33 cellular contexts compared by ENCODE assay signal in genomic region chr19:38911388-38912004, GRCh38. TPM values are rescaled to one million over a fixed set of nuclear protein-coding genes. Genes with fewer than 3 reads are reported as not detected.
"Had no signal": no experiment of that assay in that cellular context is flagged by ENCODE, and none has a peak within 500 bp of the region (broad histone marks: within the 10 kb centered on the region; RNA-seq: fewer than 3 reads in every experiment).

No MANE protein-coding gene starts in this region.

- H3K36me3 ChIP-seq: uterus had no signal

- ATAC-seq: activated naive CD8-positive, alpha-beta T cell treated with anti-CD3 and anti-CD28 coated beads, Interleukin-2, amount 50 U/mL, for 24 hours; gastrocnemius medialis; left ventricle myocardium superior; T-helper 17 cell had no signal

- FAIRE-seq: bronchial epithelial cell, endometrium, islet of Langerhans had no signal

- H3K27ac ChIP-seq: gastrocnemius medialis, parathyroid adenoma, right atrium auricular region, spleen, uterus, WERI-Rb-1 had no signal

- H3K4me3 Mint-ChIP-seq: activated CD4-positive, alpha-beta memory T cell treated with anti-CD3 and anti-CD28 coated beads, Interleukin-2, amount 10 ng/mL, durations not matched to agents 7 days and 5 days; activated CD4-positive, alpha-beta T cell treated with anti-CD3 and anti-CD28 coated beads, Interleukin-2, amount 10 ng/mL, durations not matched to agents 7 days and 5 days; activated naive CD8-positive, alpha-beta T cell treated with anti-CD3 and anti-CD28 coated beads, Interleukin-2, amount 50 U/mL, for 24 hours; activated T-cell treated with anti-CD3 and anti-CD28 coated beads, Interleukin-2, amount 50 U/mL, for 24 hours; central memory CD8-positive, alpha-beta T cell; dendritic cell treated with granulocyte-macrophage colony-stimulating factor and Interleukin-4, amounts not matched to agents 40 ng/mL and 50 ng/mL, for 4 days; naive B cell; nephron progenitor cell; stimulated activated naive CD8-positive, alpha-beta T cell treated with anti-CD3 and anti-CD28 coated beads, Interleukin-15, Interleukin-2, amounts not matched to agents 100 ng/mL and 50 ng/mL, for 24 hours; T-helper 17 cell; type B pancreatic cell had no signal

- H3K4me3 ChIP-seq: gastrocnemius medialis, right atrium auricular region, spleen, uterus had no signal

- H3K27ac Mint-ChIP-seq: activated CD4-positive, alpha-beta memory T cell treated with anti-CD3 and anti-CD28 coated beads, Interleukin-2, amount 10 ng/mL, durations not matched to agents 7 days and 5 days; activated CD4-positive, alpha-beta T cell treated with anti-CD3 and anti-CD28 coated beads, Interleukin-2, amount 10 ng/mL, durations not matched to agents 7 days and 5 days; activated naive CD8-positive, alpha-beta T cell treated with anti-CD3 and anti-CD28 coated beads, Interleukin-2, amount 50 U/mL, for 24 hours; dendritic cell treated with granulocyte-macrophage colony-stimulating factor and Interleukin-4, amounts not matched to agents 40 ng/mL and 50 ng/mL, for 4 days; naive B cell; nephron progenitor cell; stimulated activated naive CD8-positive, alpha-beta T cell treated with anti-CD3 and anti-CD28 coated beads, Interleukin-15, Interleukin-2, amounts not matched to agents 100 ng/mL and 50 ng/mL, for 24 hours; T-helper 17 cell; type B pancreatic cell had no signal

- H3K27me3 ChIP-seq: gastrocnemius medialis, right atrium auricular region had no signal

- H3K4me1 ChIP-seq: gastrocnemius medialis, parathyroid adenoma, spleen, uterus had no signal

- DNase-seq: activated CD4-positive, alpha-beta memory T cell treated with anti-CD3 and anti-CD28 coated beads, Interleukin-2, amount 10 ng/mL, durations not matched to agents 7 days and 5 days; activated CD4-positive, alpha-beta T cell treated with anti-CD3 and anti-CD28 coated beads, Interleukin-2, amount 10 ng/mL, durations not matched to agents 7 days and 5 days; activated CD4-positive, CD25-positive, alpha-beta regulatory T cell treated with anti-CD3 and anti-CD28 coated beads, Interleukin-2, amount 50 U/mL, for 72 hours; activated CD8-positive, alpha-beta memory T cell treated with anti-CD3 and anti-CD28 coated beads, Interleukin-2, amount 50 U/mL, for 48 hours; activated gamma-delta T cell; activated naive CD4-positive, alpha-beta T cell treated with anti-CD3 and anti-CD28 coated beads, Interleukin-2, amount 50 U/mL, for 16 hours; activated naive CD8-positive, alpha-beta T cell treated with anti-CD3 and anti-CD28 coated beads, Interleukin-2, amount 50 U/mL, for 24 hours; activated T-cell treated with anti-CD3 and anti-CD28 coated beads, Interleukin-2, amount 50 U/mL, for 24 hours; amygdala; effector CD4-positive, alpha-beta T cell; gastrocnemius medialis; hypothalamus; left ventricle myocardium superior; naive B cell; nephron progenitor cell; spleen; SW 1271; T-helper 17 cell; T1000; uterus; WERI-Rb-1 had no signal

- H3K4me1 Mint-ChIP-seq: nephron progenitor cell had no signal

- H3K9ac ChIP-seq: parathyroid adenoma had no signal

- H3K9me3 Mint-ChIP-seq: activated CD4-positive, alpha-beta memory T cell treated with anti-CD3 and anti-CD28 coated beads, Interleukin-2, amount 10 ng/mL, durations not matched to agents 7 days and 5 days; activated CD4-positive, alpha-beta T cell treated with anti-CD3 and anti-CD28 coated beads, Interleukin-2, amount 10 ng/mL, durations not matched to agents 7 days and 5 days; activated naive CD8-positive, alpha-beta T cell treated with anti-CD3 and anti-CD28 coated beads, Interleukin-2, amount 50 U/mL, for 24 hours; activated T-cell treated with anti-CD3 and anti-CD28 coated beads, Interleukin-2, amount 50 U/mL, for 24 hours; central memory CD8-positive, alpha-beta T cell; dendritic cell treated with granulocyte-macrophage colony-stimulating factor and Interleukin-4, amounts not matched to agents 40 ng/mL and 50 ng/mL, for 4 days; naive B cell; nephron progenitor cell; stimulated activated naive CD8-positive, alpha-beta T cell treated with anti-CD3 and anti-CD28 coated beads, Interleukin-15, Interleukin-2, amounts not matched to agents 100 ng/mL and 50 ng/mL, for 24 hours; type B pancreatic cell had no signal

- H3K9me3 ChIP-seq: gastrocnemius medialis, right atrium auricular region, spleen, uterus had no signal

- H3K27me3 Mint-ChIP-seq: activated CD4-positive, alpha-beta memory T cell treated with anti-CD3 and anti-CD28 coated beads, Interleukin-2, amount 10 ng/mL, durations not matched to agents 7 days and 5 days; activated CD4-positive, alpha-beta T cell treated with anti-CD3 and anti-CD28 coated beads, Interleukin-2, amount 10 ng/mL, durations not matched to agents 7 days and 5 days; activated naive CD8-positive, alpha-beta T cell treated with anti-CD3 and anti-CD28 coated beads, Interleukin-2, amount 50 U/mL, for 24 hours; activated T-cell treated with anti-CD3 and anti-CD28 coated beads, Interleukin-2, amount 50 U/mL, for 24 hours; central memory CD8-positive, alpha-beta T cell; dendritic cell treated with granulocyte-macrophage colony-stimulating factor and Interleukin-4, amounts not matched to agents 40 ng/mL and 50 ng/mL, for 4 days; naive B cell; stimulated activated naive CD8-positive, alpha-beta T cell treated with anti-CD3 and anti-CD28 coated beads, Interleukin-15, Interleukin-2, amounts not matched to agents 100 ng/mL and 50 ng/mL, for 24 hours; T-helper 17 cell; type B pancreatic cell had no signal

RNA-seq across cellular contexts. Expression of gene CCER2, which starts 0.5 kb away (rescaled TPM):
- total RNA-seq: bronchial epithelial cell, epithelial cell of proximal tubule, left ventricle myocardium superior, lung microvascular endothelial cell, pulmonary artery endothelial cell, right atrium auricular region had no signal
